ENCODE assay signal across 1 cellular context in the genomic region with DNA sequence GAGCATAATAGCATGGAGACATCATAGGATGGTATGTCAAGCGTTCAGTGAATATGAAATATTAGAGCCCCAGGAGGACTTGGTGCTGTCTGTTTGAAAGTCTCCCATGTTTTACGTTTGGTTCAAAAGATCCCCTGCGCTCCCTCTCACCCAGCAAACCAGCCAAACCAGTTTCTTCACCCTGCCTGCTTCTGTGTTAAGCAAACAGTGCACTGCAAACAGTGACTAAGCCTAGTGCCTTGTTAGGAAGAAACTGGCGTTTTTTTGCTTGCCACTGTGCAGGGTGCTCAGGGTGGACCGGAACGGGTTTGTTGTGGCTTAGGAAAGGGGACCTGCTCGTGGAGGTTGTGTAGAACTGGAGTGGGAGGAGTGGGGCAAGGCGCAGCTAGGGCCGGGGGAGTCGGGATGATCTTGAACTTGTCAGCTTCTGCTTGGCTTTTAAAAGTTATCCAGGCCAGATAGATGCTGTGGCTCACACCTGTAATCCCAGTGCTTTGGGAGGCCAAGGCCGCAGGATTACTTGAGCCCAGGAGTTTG.
TF ChIP-seq lines count a peak whose summit lies in the region.

No MANE protein-coding gene starts in this region.

TF ChIP-seq in HepG2, 621 proteins besides CTCF, POLR2A, EP300 and RAD21 (continued from another document and continues in another):
- TF ChIP-seq NFE2 (CRISPR knock-in tag; IDR thresholded peaks at IDR 0.05) (0 out of 2 replicates have a peak, but pooled peaks have one; percentile 41), ZNF816 (CRISPR knock-in tag; IDR thresholded peaks at IDR 0.05; ENCODE audit: borderline replicate concordance) (peak; percentile 93), NR2C2 (CRISPR knock-in tag; IDR thresholded peaks at IDR 0.05; ENCODE audit: borderline replicate concordance) (peak; percentile 77; the same call in 1 of the 2 replicates), XRCC5 (optimal IDR thresholded peaks at IDR 0.05; ENCODE audit: low read length) (peak; percentile 92), RBM39 (IDR thresholded peaks at IDR 0.05; ENCODE audit: low read depth, low read length, poor library complexity, severe bottlenecking) (no peak), ZBTB38 (CRISPR knock-in tag; IDR thresholded peaks at IDR 0.05) (peak; percentile 80; the same call in 1 of the 2 replicates), ETV6 (CRISPR knock-in tag; conservative IDR thresholded peaks at IDR 0.05) (0 out of 2 replicates have a peak, but pooled peaks have one; percentile 19), HDAC1 (CRISPR knock-in tag; IDR thresholded peaks at IDR 0.05) (peak; percentile 97), ZNF205 (CRISPR knock-in tag; IDR thresholded peaks at IDR 0.05) (peak; percentile 76), KMT2B (CRISPR knock-in tag; IDR thresholded peaks at IDR 0.05) (peak; percentile 59; the same call in 1 of the 2 replicates), HOXD1 (CRISPR knock-in tag; IDR thresholded peaks at IDR 0.05) (peak; percentile 90), HNRNPH1 (optimal IDR thresholded peaks at IDR 0.05; ENCODE audit: low read depth, low read length) (no peak), CREM (IDR thresholded peaks at IDR 0.05) (peak; percentile 83), CREM (CRISPR knock-in tag; IDR thresholded peaks at IDR 0.05) (no peak), ZSCAN31 (CRISPR knock-in tag; IDR thresholded peaks at IDR 0.05; ENCODE audit: low read depth) (peak; percentile 82), FOXA1 (IDR thresholded peaks at IDR 0.05) (peak; percentile 78), FOXA1 (CRISPR knock-in tag; IDR thresholded peaks at IDR 0.05) (peak; percentile 98), RFXAP (CRISPR knock-in tag; IDR thresholded peaks at IDR 0.05; ENCODE audit: borderline replicate concordance) (0 out of 2 replicates have a peak, but pooled peaks have one; percentile 72), SIN3B (IDR thresholded peaks at IDR 0.05; ENCODE audit: low read length) (peak; percentile 55), HOXA5 (CRISPR knock-in tag; IDR thresholded peaks at IDR 0.05) (peak; percentile 90; the same call in 1 of the 2 replicates), FOSL2 (CRISPR knock-in tag; IDR thresholded peaks at IDR 0.05) (peak; percentile 99), NFE2L1 (CRISPR knock-in tag; IDR thresholded peaks at IDR 0.05; ENCODE audit: borderline replicate concordance) (peak; percentile 39; the same call in 1 of the 2 replicates), MATR3 (CRISPR knock-in tag; IDR thresholded peaks at IDR 0.05) (no peak), ZNF451 (CRISPR knock-in tag; IDR thresholded peaks at IDR 0.05) (no peak), JUND (CRISPR knock-in tag; IDR thresholded peaks at IDR 0.05) (peak; percentile 98), CREB1 (IDR thresholded peaks at IDR 0.05) (no peak), CREB1 (CRISPR knock-in tag; IDR thresholded peaks at IDR 0.05) (peak; percentile 70; the same call in 1 of the 2 replicates), ZFP41 (CRISPR knock-in tag; IDR thresholded peaks at IDR 0.05; ENCODE audit: borderline replicate concordance) (no peak), ZNF335 (CRISPR knock-in tag; IDR thresholded peaks at IDR 0.05) (0 out of 2 replicates have a peak, but pooled peaks have one; percentile 69), ELF1 (CRISPR knock-in tag; IDR thresholded peaks at IDR 0.05) (peak; percentile 67; the same call in 1 of the 2 replicates)
- TF ChIP-seq, protein P1, sequence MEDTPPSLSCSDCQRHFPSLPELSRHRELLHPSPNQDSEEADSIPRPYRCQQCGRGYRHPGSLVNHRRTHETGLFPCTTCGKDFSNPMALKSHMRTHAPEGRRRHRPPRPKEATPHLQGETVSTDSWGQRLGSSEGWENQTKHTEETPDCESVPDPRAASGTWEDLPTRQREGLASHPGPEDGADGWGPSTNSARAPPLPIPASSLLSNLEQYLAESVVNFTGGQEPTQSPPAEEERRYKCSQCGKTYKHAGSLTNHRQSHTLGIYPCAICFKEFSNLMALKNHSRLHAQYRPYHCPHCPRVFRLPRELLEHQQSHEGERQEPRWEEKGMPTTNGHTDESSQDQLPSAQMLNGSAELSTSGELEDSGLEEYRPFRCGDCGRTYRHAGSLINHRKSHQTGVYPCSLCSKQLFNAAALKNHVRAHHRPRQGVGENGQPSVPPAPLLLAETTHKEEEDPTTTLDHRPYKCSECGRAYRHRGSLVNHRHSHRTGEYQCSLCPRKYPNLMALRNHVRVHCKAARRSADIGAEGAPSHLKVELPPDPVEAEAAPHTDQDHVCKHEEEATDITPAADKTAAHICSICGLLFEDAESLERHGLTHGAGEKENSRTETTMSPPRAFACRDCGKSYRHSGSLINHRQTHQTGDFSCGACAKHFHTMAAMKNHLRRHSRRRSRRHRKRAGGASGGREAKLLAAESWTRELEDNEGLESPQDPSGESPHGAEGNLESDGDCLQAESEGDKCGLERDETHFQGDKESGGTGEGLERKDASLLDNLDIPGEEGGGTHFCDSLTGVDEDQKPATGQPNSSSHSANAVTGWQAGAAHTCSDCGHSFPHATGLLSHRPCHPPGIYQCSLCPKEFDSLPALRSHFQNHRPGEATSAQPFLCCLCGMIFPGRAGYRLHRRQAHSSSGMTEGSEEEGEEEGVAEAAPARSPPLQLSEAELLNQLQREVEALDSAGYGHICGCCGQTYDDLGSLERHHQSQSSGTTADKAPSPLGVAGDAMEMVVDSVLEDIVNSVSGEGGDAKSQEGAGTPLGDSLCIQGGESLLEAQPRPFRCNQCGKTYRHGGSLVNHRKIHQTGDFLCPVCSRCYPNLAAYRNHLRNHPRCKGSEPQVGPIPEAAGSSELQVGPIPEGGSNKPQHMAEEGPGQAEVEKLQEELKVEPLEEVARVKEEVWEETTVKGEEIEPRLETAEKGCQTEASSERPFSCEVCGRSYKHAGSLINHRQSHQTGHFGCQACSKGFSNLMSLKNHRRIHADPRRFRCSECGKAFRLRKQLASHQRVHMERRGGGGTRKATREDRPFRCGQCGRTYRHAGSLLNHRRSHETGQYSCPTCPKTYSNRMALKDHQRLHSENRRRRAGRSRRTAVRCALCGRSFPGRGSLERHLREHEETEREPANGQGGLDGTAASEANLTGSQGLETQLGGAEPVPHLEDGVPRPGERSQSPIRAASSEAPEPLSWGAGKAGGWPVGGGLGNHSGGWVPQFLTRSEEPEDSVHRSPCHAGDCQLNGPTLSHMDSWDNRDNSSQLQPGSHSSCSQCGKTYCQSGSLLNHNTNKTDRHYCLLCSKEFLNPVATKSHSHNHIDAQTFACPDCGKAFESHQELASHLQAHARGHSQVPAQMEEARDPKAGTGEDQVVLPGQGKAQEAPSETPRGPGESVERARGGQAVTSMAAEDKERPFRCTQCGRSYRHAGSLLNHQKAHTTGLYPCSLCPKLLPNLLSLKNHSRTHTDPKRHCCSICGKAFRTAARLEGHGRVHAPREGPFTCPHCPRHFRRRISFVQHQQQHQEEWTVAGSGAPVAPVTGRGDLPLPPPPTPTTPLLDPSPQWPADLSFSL (CRISPR knock-in tag; IDR thresholded peaks at IDR 0.05) = peak; percentile 62; the same call in 1 of the 2 replicates
- TF ChIP-seq, protein P2, sequence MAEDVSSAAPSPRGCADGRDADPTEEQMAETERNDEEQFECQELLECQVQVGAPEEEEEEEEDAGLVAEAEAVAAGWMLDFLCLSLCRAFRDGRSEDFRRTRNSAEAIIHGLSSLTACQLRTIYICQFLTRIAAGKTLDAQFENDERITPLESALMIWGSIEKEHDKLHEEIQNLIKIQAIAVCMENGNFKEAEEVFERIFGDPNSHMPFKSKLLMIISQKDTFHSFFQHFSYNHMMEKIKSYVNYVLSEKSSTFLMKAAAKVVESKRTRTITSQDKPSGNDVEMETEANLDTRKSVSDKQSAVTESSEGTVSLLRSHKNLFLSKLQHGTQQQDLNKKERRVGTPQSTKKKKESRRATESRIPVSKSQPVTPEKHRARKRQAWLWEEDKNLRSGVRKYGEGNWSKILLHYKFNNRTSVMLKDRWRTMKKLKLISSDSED (CRISPR knock-in tag; IDR thresholded peaks at IDR 0.05) = no peak
- TF ChIP-seq, protein P3, sequence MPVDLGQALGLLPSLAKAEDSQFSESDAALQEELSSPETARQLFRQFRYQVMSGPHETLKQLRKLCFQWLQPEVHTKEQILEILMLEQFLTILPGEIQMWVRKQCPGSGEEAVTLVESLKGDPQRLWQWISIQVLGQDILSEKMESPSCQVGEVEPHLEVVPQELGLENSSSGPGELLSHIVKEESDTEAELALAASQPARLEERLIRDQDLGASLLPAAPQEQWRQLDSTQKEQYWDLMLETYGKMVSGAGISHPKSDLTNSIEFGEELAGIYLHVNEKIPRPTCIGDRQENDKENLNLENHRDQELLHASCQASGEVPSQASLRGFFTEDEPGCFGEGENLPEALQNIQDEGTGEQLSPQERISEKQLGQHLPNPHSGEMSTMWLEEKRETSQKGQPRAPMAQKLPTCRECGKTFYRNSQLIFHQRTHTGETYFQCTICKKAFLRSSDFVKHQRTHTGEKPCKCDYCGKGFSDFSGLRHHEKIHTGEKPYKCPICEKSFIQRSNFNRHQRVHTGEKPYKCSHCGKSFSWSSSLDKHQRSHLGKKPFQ (CRISPR knock-in tag; IDR thresholded peaks at IDR 0.05; ENCODE audit: insufficient replicate concordance) = peak; percentile 19
- TF ChIP-seq, protein P4, sequence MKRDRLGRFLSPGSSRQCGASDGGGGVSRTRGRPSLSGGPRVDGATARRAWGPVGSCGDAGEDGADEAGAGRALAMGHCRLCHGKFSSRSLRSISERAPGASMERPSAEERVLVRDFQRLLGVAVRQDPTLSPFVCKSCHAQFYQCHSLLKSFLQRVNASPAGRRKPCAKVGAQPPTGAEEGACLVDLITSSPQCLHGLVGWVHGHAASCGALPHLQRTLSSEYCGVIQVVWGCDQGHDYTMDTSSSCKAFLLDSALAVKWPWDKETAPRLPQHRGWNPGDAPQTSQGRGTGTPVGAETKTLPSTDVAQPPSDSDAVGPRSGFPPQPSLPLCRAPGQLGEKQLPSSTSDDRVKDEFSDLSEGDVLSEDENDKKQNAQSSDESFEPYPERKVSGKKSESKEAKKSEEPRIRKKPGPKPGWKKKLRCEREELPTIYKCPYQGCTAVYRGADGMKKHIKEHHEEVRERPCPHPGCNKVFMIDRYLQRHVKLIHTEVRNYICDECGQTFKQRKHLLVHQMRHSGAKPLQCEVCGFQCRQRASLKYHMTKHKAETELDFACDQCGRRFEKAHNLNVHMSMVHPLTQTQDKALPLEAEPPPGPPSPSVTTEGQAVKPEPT (CRISPR knock-in tag; IDR thresholded peaks at IDR 0.05; ENCODE audit: low read depth) = peak; percentile 40; the same call in 1 of the 2 replicates
- TF ChIP-seq, protein P5, sequence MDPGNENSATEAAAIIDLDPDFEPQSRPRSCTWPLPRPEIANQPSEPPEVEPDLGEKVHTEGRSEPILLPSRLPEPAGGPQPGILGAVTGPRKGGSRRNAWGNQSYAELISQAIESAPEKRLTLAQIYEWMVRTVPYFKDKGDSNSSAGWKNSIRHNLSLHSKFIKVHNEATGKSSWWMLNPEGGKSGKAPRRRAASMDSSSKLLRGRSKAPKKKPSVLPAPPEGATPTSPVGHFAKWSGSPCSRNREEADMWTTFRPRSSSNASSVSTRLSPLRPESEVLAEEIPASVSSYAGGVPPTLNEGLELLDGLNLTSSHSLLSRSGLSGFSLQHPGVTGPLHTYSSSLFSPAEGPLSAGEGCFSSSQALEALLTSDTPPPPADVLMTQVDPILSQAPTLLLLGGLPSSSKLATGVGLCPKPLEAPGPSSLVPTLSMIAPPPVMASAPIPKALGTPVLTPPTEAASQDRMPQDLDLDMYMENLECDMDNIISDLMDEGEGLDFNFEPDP (CRISPR knock-in tag; conservative IDR thresholded peaks at IDR 0.05) = no peak
- TF ChIP-seq, protein P6, sequence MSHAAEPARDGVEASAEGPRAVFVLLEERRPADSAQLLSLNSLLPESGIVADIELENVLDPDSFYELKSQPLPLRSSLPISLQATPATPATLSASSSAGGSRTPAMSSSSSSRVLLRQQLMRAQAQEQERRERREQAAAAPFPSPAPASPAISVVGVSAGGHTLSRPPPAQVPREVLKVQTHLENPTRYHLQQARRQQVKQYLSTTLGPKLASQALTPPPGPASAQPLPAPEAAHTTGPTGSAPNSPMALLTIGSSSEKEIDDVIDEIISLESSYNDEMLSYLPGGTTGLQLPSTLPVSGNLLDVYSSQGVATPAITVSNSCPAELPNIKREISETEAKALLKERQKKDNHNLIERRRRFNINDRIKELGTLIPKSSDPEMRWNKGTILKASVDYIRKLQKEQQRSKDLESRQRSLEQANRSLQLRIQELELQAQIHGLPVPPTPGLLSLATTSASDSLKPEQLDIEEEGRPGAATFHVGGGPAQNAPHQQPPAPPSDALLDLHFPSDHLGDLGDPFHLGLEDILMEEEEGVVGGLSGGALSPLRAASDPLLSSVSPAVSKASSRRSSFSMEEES (CRISPR knock-in tag; IDR thresholded peaks at IDR 0.05) = peak; percentile 56; the same call in 1 of the 2 replicates
- TF ChIP-seq, protein P7, sequence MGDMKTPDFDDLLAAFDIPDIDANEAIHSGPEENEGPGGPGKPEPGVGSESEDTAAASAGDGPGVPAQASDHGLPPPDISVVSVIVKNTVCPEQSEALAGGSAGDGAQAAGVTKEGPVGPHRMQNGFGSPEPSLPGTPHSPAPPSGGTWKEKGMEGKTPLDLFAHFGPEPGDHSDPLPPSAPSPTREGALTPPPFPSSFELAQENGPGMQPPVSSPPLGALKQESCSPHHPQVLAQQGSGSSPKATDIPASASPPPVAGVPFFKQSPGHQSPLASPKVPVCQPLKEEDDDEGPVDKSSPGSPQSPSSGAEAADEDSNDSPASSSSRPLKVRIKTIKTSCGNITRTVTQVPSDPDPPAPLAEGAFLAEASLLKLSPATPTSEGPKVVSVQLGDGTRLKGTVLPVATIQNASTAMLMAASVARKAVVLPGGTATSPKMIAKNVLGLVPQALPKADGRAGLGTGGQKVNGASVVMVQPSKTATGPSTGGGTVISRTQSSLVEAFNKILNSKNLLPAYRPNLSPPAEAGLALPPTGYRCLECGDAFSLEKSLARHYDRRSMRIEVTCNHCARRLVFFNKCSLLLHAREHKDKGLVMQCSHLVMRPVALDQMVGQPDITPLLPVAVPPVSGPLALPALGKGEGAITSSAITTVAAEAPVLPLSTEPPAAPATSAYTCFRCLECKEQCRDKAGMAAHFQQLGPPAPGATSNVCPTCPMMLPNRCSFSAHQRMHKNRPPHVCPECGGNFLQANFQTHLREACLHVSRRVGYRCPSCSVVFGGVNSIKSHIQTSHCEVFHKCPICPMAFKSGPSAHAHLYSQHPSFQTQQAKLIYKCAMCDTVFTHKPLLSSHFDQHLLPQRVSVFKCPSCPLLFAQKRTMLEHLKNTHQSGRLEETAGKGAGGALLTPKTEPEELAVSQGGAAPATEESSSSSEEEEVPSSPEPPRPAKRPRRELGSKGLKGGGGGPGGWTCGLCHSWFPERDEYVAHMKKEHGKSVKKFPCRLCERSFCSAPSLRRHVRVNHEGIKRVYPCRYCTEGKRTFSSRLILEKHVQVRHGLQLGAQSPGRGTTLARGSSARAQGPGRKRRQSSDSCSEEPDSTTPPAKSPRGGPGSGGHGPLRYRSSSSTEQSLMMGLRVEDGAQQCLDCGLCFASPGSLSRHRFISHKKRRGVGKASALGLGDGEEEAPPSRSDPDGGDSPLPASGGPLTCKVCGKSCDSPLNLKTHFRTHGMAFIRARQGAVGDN (CRISPR knock-in tag; IDR thresholded peaks at IDR 0.05) = peak; percentile 73
- TF ChIP-seq, protein P8, sequence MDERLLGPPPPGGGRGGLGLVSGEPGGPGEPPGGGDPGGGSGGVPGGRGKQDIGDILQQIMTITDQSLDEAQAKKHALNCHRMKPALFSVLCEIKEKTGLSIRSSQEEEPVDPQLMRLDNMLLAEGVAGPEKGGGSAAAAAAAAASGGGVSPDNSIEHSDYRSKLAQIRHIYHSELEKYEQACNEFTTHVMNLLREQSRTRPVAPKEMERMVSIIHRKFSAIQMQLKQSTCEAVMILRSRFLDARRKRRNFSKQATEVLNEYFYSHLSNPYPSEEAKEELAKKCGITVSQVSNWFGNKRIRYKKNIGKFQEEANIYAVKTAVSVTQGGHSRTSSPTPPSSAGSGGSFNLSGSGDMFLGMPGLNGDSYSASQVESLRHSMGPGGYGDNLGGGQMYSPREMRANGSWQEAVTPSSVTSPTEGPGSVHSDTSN (CRISPR knock-in tag; IDR thresholded peaks at IDR 0.05) = no peak
